In genomic region chr4:145099653-145100052, GRCh38 we compare ENCODE assay signal across 8 cellular contexts. TPM values are rescaled to one million over a fixed set of nuclear protein-coding genes. Genes with fewer than 3 reads are reported as not detected.
A peak's percentile ranks its signal among the peaks of the same experiment; 100 is the strongest.
DNase-seq lines count a peak whose midpoint lies in the region; ATAC-seq, FAIRE-seq and TF ChIP-seq lines count a peak whose summit lies in the region.

No MANE protein-coding gene starts in this region.

- no peak for TF ChIP-seq POLR2A in IMR-90 (IDR thresholded peaks at IDR 0.05; ENCODE audit: low read depth, low read length)
- no peak for TF ChIP-seq POLR2A in Peyer's patch (IDR thresholded peaks at IDR 0.05)

- no peak overlapping the region for H4K5ac ChIP-seq in IMR-90 (ENCODE audit: low read depth, low read length)

- H3K79me2 ChIP-seq in astrocyte (ENCODE audit: insufficient read depth, low read length) (peaks cover 89% of the 10 kb centered on the region), trophoblast cell (ENCODE audit: control insufficient read depth, insufficient read depth, low read length, poor library complexity) (peaks cover 9% of the 10 kb centered on the region)

- H3K4me3 ChIP-seq in IMR-90 (ENCODE audit: insufficient read depth, low read depth, low read length) (peak overlapping the region; percentile 60; the same call in 1 of the 2 replicates), astrocyte (ENCODE audit: insufficient read depth, low read depth, low read length) (peak overlapping the region; percentile 98), trophoblast cell (ENCODE audit: low read depth, low read length) (no peak overlapping the region), Peyer's patch (peak overlapping the region in 2 of 4 donors; percentile 66 to 71)

- H2BK120ac ChIP-seq in IMR-90 (ENCODE audit: low read depth, low read length): no peak overlapping the region
- no peak overlapping the region for H2BK120ac ChIP-seq in trophoblast cell (ENCODE audit: insufficient read depth, low read length, poor library complexity)

- H2AK9ac ChIP-seq in IMR-90 (replicated peaks; ENCODE audit: low read depth, low read length, poor library complexity): no peak overlapping the region

- no peak overlapping the region for H2BK15ac ChIP-seq in IMR-90 (ENCODE audit: low read depth, low read length)

- no peak overlapping the region for H2BK20ac ChIP-seq in IMR-90 (ENCODE audit: low read depth, low read length)

- H4K20me1 ChIP-seq in IMR-90 (ENCODE audit: insufficient read depth, low read length) (peaks cover 6% of the 10 kb centered on the region; the same call in 1 of the 2 replicates), astrocyte (ENCODE audit: insufficient read depth, low read length) (peaks cover 36% of the 10 kb centered on the region)

- H3K4ac ChIP-seq in IMR-90 (ENCODE audit: low read depth, low read length) (no peak overlapping the region), trophoblast cell (ENCODE audit: low read depth, low read length) (no peak overlapping the region)

- H2AK5ac ChIP-seq in IMR-90 (ENCODE audit: low read depth, low read length) (no peak overlapping the region), trophoblast cell (ENCODE audit: low read length) (no peak overlapping the region)

- H3K4me2 ChIP-seq in IMR-90 (ENCODE audit: low read depth, low read length) (peak overlapping the region; percentile 84; the same call in 1 of the 2 replicates), astrocyte (ENCODE audit: low read length) (peak overlapping the region; percentile 90), trophoblast cell (ENCODE audit: low read length) (no peak overlapping the region)

- CTCF ChIA-PET in IMR-90 (lab: Yijun Ruan, JAX): no interaction called here

- TF ChIP-seq RAD21 in IMR-90 (IDR thresholded peaks at IDR 0.05; ENCODE audit: low read length): no peak

- H4K8ac ChIP-seq in IMR-90 (ENCODE audit: low read depth in 2 of 2, low read length in 2 of 2) (no peak overlapping the region), trophoblast cell (ENCODE audit: low read depth, low read length) (no peak overlapping the region)

- H3K27ac ChIP-seq in IMR-90 (ENCODE audit: insufficient read depth, low read length): no peak overlapping the region
- peak overlapping the region; percentile 96 for H3K27ac ChIP-seq in astrocyte (ENCODE audit: low read depth, low read length)
- no peak overlapping the region for H3K27ac ChIP-seq in trophoblast cell (ENCODE audit: low read depth, low read length)
- no peak overlapping the region for H3K27ac ChIP-seq in Peyer's patch

- intact Hi-C loops in CD14-positive monocyte (cut with micrococcal nuclease) (loop anchor here in 1 of 2 donors (10.0 kb wide), 2 partner anchors 85 to 1585 kb away; partner anchors contain the start of genes OTUD4 and SMARCA5), IMR-90 (cut with micrococcal nuclease) (loop anchor here (10.0 kb wide), 2 partner anchors 385 to 455 kb away; partner anchors contain the start of genes HHIP and SMAD1)

- peaks cover 11 to 12% of the 10 kb centered on the region in 2 donors for H3K36me3 Mint-ChIP-seq in CD14-positive monocyte
- peaks cover 4% of the 10 kb centered on the region for H3K36me3 Mint-ChIP-seq in astrocyte (ENCODE audit: low read depth, unreplicated experiment)

- no peaks in the 10 kb centered on the region for H3K27me3 Mint-ChIP-seq in CD14-positive monocyte (ENCODE audit: low read depth in 3 of 3)
- no peaks in the 10 kb centered on the region for H3K27me3 Mint-ChIP-seq in astrocyte (ENCODE audit: low read depth, unreplicated experiment)

- no peak overlapping the region for H2AFZ ChIP-seq in IMR-90 (replicated peaks; ENCODE audit: low read length, poor library complexity)
- H2AFZ ChIP-seq in astrocyte (ENCODE audit: low read depth, low read length): no peak overlapping the region
- H2AFZ ChIP-seq in trophoblast cell (ENCODE audit: insufficient read depth, low read length, poor library complexity): no peak overlapping the region

- H2BK5ac ChIP-seq in IMR-90 (ENCODE audit: low read depth, low read length, poor library complexity, severe bottlenecking) (no peak overlapping the region), trophoblast cell (ENCODE audit: low read depth, low read length, poor library complexity) (no peak overlapping the region)

- DNase-seq in CD14-positive monocyte (ENCODE audit: low spot score): no peak
- DNase-seq in IMR-90: peak; percentile 5
- DNase-seq in astrocyte (ENCODE audit: low read depth): peak; percentile 26
- DNase-seq in midbrain (lab: John Stamatoyannopoulos, UW): peak; percentile 21
- DNase-seq in trophoblast cell: no peak
- DNase-seq in Peyer's patch: no peak

- FAIRE-seq in astrocyte (lab: Jason Lieb, UNC): no peak

- no peak overlapping the region for H2BK12ac ChIP-seq in trophoblast cell (ENCODE audit: low read length)

- POLR2A ChIA-PET in IMR-90 (lab: Charles Lee; ENCODE audit: unreplicated experiment): interaction anchor here (0.7 kb wide), 1 partner anchor 11 kb away, joined by 5 read pairs; no protein-coding TSS in a partner anchor

- peaks cover 3% of the 10 kb centered on the region; the same call in 1 of the 2 replicates for H3K9me1 ChIP-seq in IMR-90 (ENCODE audit: insufficient read depth, low read length)

- H3K4me3 Mint-ChIP-seq in CD14-positive monocyte: peak overlapping the region; percentile 54 to 91
- H3K4me3 Mint-ChIP-seq in astrocyte (ENCODE audit: unreplicated experiment): peak overlapping the region; percentile 98

- H3K27ac Mint-ChIP-seq in CD14-positive monocyte (peak overlapping the region in 4 of 7 donors; percentile 48 to 99 (median 88)), astrocyte (ENCODE audit: unreplicated experiment) (no peak overlapping the region)

- H3K27me3 ChIP-seq in IMR-90 (ENCODE audit: control insufficient read depth, insufficient read depth, low read length) (no peaks in the 10 kb centered on the region), astrocyte (ENCODE audit: insufficient read depth, low read length) (no peaks in the 10 kb centered on the region), trophoblast cell (ENCODE audit: insufficient read depth, low read length) (no peaks in the 10 kb centered on the region), Peyer's patch (no peaks in the 10 kb centered on the region)

- dilution Hi-C loops in IMR-90 (cut with HindIII; ENCODE audit: low sequenced_read_pairs, unreplicated experiment): no loop called here

- H3K79me1 ChIP-seq in IMR-90 (ENCODE audit: low read depth in 1 of 2, low read length in 2 of 2) (peaks cover 18 to 33% of the 10 kb centered on the region in 2 experiments), trophoblast cell (ENCODE audit: low read length) (peaks cover 8% of the 10 kb centered on the region)

- WGBS in IMR-90 (ENCODE audit: extremely low coverage in 2 of 2, insufficient read length in 1 of 2), 2 experiments: no CpG with 5 or more reads among the region's 5 CpGs
- WGBS in trophoblast cell (ENCODE audit: extremely low coverage, insufficient coverage, insufficient read length): no CpG with 5 or more reads among the region's 5 CpGs

- H3K56ac ChIP-seq in IMR-90 (ENCODE audit: extremely low read depth, insufficient read depth, low read length): no peak overlapping the region

- H3K23ac ChIP-seq in IMR-90 (ENCODE audit: low read depth, low read length) (peak overlapping the region; percentile 7; the same call in 1 of the 2 replicates), trophoblast cell (ENCODE audit: low read length) (no peak overlapping the region)

- ATAC-seq in IMR-90 (ENCODE audit: low read depth) (no peak), GM21423 (IDR thresholded peaks at IDR 0.05; ENCODE audit: unreplicated experiment) (no peak), HG03378 (IDR thresholded peaks at IDR 0.05; ENCODE audit: unreplicated experiment) (no peak)

- no peak overlapping the region for H4K91ac ChIP-seq in IMR-90 (ENCODE audit: insufficient read depth, low read depth, low read length)
- no peak overlapping the region for H4K91ac ChIP-seq in trophoblast cell (ENCODE audit: low read depth, low read length)

- TF ChIP-seq CTCF in CD14-positive monocyte (IDR thresholded peaks at IDR 0.05) (no peak), IMR-90 (conservative IDR thresholded peaks at IDR 0.05; ENCODE audit: low read depth, low read length) (no peak), astrocyte (IDR thresholded peaks at IDR 0.05; ENCODE audit: insufficient read depth, low read depth, low read length) (no peak), Peyer's patch (IDR thresholded peaks at IDR 0.05) (no peak)

- no TSS peak for BruUV-seq in IMR-90 (replicated peaks; lab: Mats Ljungman, UMichigan)

- in situ Hi-C loops in IMR-90 (cut with MboI; ENCODE audit: low sequenced_read_pairs): loop anchor here (25.0 kb wide), 1 partner anchor 1562 kb away; no protein-coding TSS in a partner anchor

- H3K14ac ChIP-seq in IMR-90 (replicated peaks; ENCODE audit: low read depth, low read length): no peak overlapping the region
- no peak overlapping the region for H3K14ac ChIP-seq in trophoblast cell (ENCODE audit: low read length)

- H3K4me1 ChIP-seq in IMR-90 (ENCODE audit: control insufficient read depth, insufficient read depth, low read length): no peaks in the 10 kb centered on the region
- peaks cover 14% of the 10 kb centered on the region for H3K4me1 ChIP-seq in astrocyte (ENCODE audit: insufficient read depth, low read length)
- H3K4me1 ChIP-seq in trophoblast cell (ENCODE audit: control insufficient read depth in 1 of 2, insufficient read depth in 2 of 2, low read length in 2 of 2): peaks cover 3 to 5% of the 10 kb centered on the region in 2 experiments
- H3K4me1 ChIP-seq in Peyer's patch: peaks cover 0 to 26% (median 7%) of the 10 kb centered on the region in 4 donors

- H3K9ac ChIP-seq in IMR-90 (ENCODE audit: low read depth, low read length) (peak overlapping the region; percentile 25; the same call in 1 of the 2 replicates), astrocyte (ENCODE audit: low read length) (peak overlapping the region; percentile 95), trophoblast cell (ENCODE audit: low read length) (no peak overlapping the region)

- H3K9me3 Mint-ChIP-seq in CD14-positive monocyte: peaks cover under 1 to 4% (median 2%) of the 10 kb centered on the region in 7 donors
- no peaks in the 10 kb centered on the region for H3K9me3 Mint-ChIP-seq in astrocyte (ENCODE audit: unreplicated experiment)

- H3K4me1 Mint-ChIP-seq in CD14-positive monocyte (peaks cover 31% of the 10 kb centered on the region), astrocyte (ENCODE audit: low read depth, unreplicated experiment) (peaks cover 7% of the 10 kb centered on the region)

- H3K9me3 ChIP-seq in IMR-90 (ENCODE audit: control insufficient read depth, insufficient read depth, low read length): no peaks in the 10 kb centered on the region
- no peaks in the 10 kb centered on the region for H3K9me3 ChIP-seq in astrocyte (ENCODE audit: insufficient read depth, low read depth, low read length)
- H3K9me3 ChIP-seq in trophoblast cell (ENCODE audit: insufficient read depth, low read depth, low read length): no peaks in the 10 kb centered on the region
- H3K9me3 ChIP-seq in Peyer's patch: no peaks in the 10 kb centered on the region

- H3K36me3 ChIP-seq in IMR-90 (ENCODE audit: control insufficient read depth, insufficient read depth, low read length): peaks cover 2% of the 10 kb centered on the region
- H3K36me3 ChIP-seq in astrocyte (ENCODE audit: insufficient read depth, low read length): peaks cover 9% of the 10 kb centered on the region
- peaks cover 0 to 5% of the 10 kb centered on the region in 2 experiments for H3K36me3 ChIP-seq in trophoblast cell (ENCODE audit: control insufficient read depth in 1 of 2, insufficient read depth in 2 of 2, low read length in 2 of 2)
- peaks cover 0 to 15% (median 0%) of the 10 kb centered on the region in 3 donors for H3K36me3 ChIP-seq in Peyer's patch

- no peak overlapping the region for H3K18ac ChIP-seq in IMR-90 (ENCODE audit: low read depth, low read length)
- no peak overlapping the region for H3K18ac ChIP-seq in trophoblast cell (ENCODE audit: low read length)

- no peak overlapping the region for H4K12ac ChIP-seq in trophoblast cell (ENCODE audit: low read depth, low read length)

RNA-seq across cellular contexts. Expression of gene ABCE1, which starts 1.5 kb away (rescaled TPM):
- polyA plus RNA-seq in CD14-positive monocyte (10 to 100 TPM; 23.7 to 25.0 TPM), IMR-90 (2012; rRNA removed) (46.0 and 54.5 TPM in 2 replicates)
- total RNA-seq in IMR-90 (2012; rRNA removed) (212 and 219 TPM in 2 replicates), astrocyte (70.7 and 81.1 TPM in 2 replicates), Peyer's patch (10 to 100 TPM; 15.4 to 56.9 (median 32.9) TPM)
- polyA plus RNA-seq in IMR-90 (2012; cell fraction: cytosol; rRNA removed): 12.4 and 22.2 TPM in 2 replicates
- polyA plus RNA-seq in IMR-90 (2012; cell fraction: nucleus; rRNA removed; ENCODE audit: low replicate concordance): 8.6 and 63.3 TPM in 2 replicates
- 49.1 TPM in 2 replicates for polyA plus RNA-seq in trophoblast cell (2013)

RNA-seq across cellular contexts. Expression of gene ANAPC10, which starts 1.7 kb away (rescaled TPM):
- 10 to 100 TPM; 21.3 to 25.4 TPM for polyA plus RNA-seq in CD14-positive monocyte
- 22.4 and 25.8 TPM in 2 replicates for total RNA-seq in IMR-90 (2012; rRNA removed)
- polyA plus RNA-seq in IMR-90 (2012; rRNA removed): 16.7 and 17.1 TPM in 2 replicates
- polyA plus RNA-seq in IMR-90 (2012; cell fraction: cytosol; rRNA removed): 3.0 and 5.5 TPM in 2 replicates
- polyA plus RNA-seq in IMR-90 (2012; cell fraction: nucleus; rRNA removed; ENCODE audit: low replicate concordance): 1.2 and 9.5 TPM in 2 replicates
- 19.5 and 21.0 TPM in 2 replicates for total RNA-seq in astrocyte
- polyA plus RNA-seq in trophoblast cell (2013): 13.8 and 14.1 TPM in 2 replicates
- total RNA-seq in Peyer's patch: 10 to 100 TPM; 11.7 to 75.9 (median 18.9) TPM

Comparison
In these comparisons a context has a peak if more than half of its experiments do, and no peak if none do; other contexts are left out.
1. DNase-seq: peak in IMR-90 (single experiment), astrocyte (single experiment) and midbrain (single experiment); none in CD14-positive monocyte (single experiment), trophoblast cell (0 of 2) and Peyer's patch (0 of 3).